In genomic region chr16:84618428-84619102, GRCh38 we compare ENCODE assay signal across 8 cellular contexts. TPM values are rescaled to one million over a fixed set of nuclear protein-coding genes. Genes with fewer than 3 reads are reported as not detected.
DNase-seq lines count a peak whose midpoint lies in the region; ATAC-seq and TF ChIP-seq lines count a peak whose summit lies in the region.

No MANE protein-coding gene starts in this region.

- H2AFZ ChIP-seq in neural progenitor cell (replicated peaks): no peak overlapping the region

- peaks cover 42% of the 10 kb centered on the region for H4K20me1 ChIP-seq in neural progenitor cell (ENCODE audit: low read depth)

- peaks cover 43% of the 10 kb centered on the region for H3K36me3 ChIP-seq in SJSA1
- H3K36me3 ChIP-seq in neural progenitor cell: no peaks in the 10 kb centered on the region

- no peak overlapping the region for H3K9ac ChIP-seq in neural progenitor cell

- H3K36me3 Mint-ChIP-seq in activated naive CD4-positive, alpha-beta T cell treated with anti-CD3 and anti-CD28 coated beads for 36 hours (ENCODE audit: low read depth): peaks cover 28% of the 10 kb centered on the region
- H3K36me3 Mint-ChIP-seq in activated naive CD4-positive, alpha-beta T cell treated with anti-CD3 and anti-CD28 coated beads, Interleukin-2, amount 50 U/mL, for 72 hours: peaks cover 30 to 39% of the 10 kb centered on the region in 2 donors
- H3K36me3 Mint-ChIP-seq in neural progenitor cell: peaks cover 6% of the 10 kb centered on the region

- H3K9me3 ChIP-seq in SJSA1 (replicated peaks): no peaks in the 10 kb centered on the region
- H3K9me3 ChIP-seq in neural progenitor cell (ENCODE audit: low read depth): no peaks in the 10 kb centered on the region

- no peak overlapping the region for H3K27ac Mint-ChIP-seq in activated naive CD4-positive, alpha-beta T cell treated with anti-CD3 and anti-CD28 coated beads for 36 hours
- H3K27ac Mint-ChIP-seq in activated naive CD4-positive, alpha-beta T cell treated with anti-CD3 and anti-CD28 coated beads, Interleukin-2, amount 50 U/mL, for 72 hours: no peak overlapping the region
- peak overlapping the region; percentile 84 for H3K27ac Mint-ChIP-seq in neural progenitor cell

- H3K4me1 Mint-ChIP-seq in activated naive CD4-positive, alpha-beta T cell treated with anti-CD3 and anti-CD28 coated beads for 36 hours (ENCODE audit: low read depth): peaks cover 29% of the 10 kb centered on the region
- H3K4me1 Mint-ChIP-seq in neural progenitor cell: peaks cover 55% of the 10 kb centered on the region

- peaks cover 37% of the 10 kb centered on the region for H3K79me2 ChIP-seq in neural progenitor cell (ENCODE audit: low read depth)

- H3F3A ChIP-seq in neural progenitor cell (ENCODE audit: low read depth): peaks cover 27% of the 10 kb centered on the region

- peak overlapping the region; percentile 36 for H3K4me3 Mint-ChIP-seq in activated naive CD4-positive, alpha-beta T cell treated with anti-CD3 and anti-CD28 coated beads for 36 hours
- H3K4me3 Mint-ChIP-seq in neural progenitor cell: peak overlapping the region; percentile 81

- H3K4me2 ChIP-seq in neural progenitor cell: peak overlapping the region; percentile 46

- CTCF ChIA-PET in activated naive CD4-positive, alpha-beta T cell treated with anti-CD3 and anti-CD28 coated beads for 36 hours (lab: Charles Lee): interaction anchor here (9.3 kb wide), 1 partner anchor 107 kb away, joined by 141 read pairs; no protein-coding TSS in a partner anchor

- no peaks in the 10 kb centered on the region for H3K27me3 ChIP-seq in SJSA1 (replicated peaks)
- H3K27me3 ChIP-seq in neural progenitor cell: peaks cover 12% of the 10 kb centered on the region

- intact Hi-C loops in activated naive CD4-positive, alpha-beta T cell treated with anti-CD3 and anti-CD28 coated beads for 36 hours (cut with micrococcal nuclease): loop anchor here (1.0 kb wide), 3 partner anchors 24 to 107 kb away; no protein-coding TSS in a partner anchor

- DNase-seq in activated naive CD4-positive, alpha-beta T cell treated with anti-CD3 and anti-CD28 coated beads for 36 hours: no peak
- no peak for DNase-seq in activated naive CD4-positive, alpha-beta T cell treated with anti-CD3 and anti-CD28 coated beads, Interleukin-2, amount 50 U/mL, for 72 hours (ENCODE audit: low spot score in 2 of 2)
- DNase-seq in SJSA1 (ENCODE audit: low read depth in 1 of 2, low spot score in 2 of 2) (peak; percentile 98 to 99), epithelial cell of prostate (ENCODE audit: low read depth, low spot score) (peak; percentile 78), neural progenitor cell (ENCODE audit: low spot score) (peak; percentile 78), NCI-H2107 treated with DMSO at 0.1 percent for 48 hours (lab: John Stamatoyannopoulos, UW; ENCODE audit: unreplicated experiment) (no peak)

- no peak for ATAC-seq in activated naive CD4-positive, alpha-beta T cell treated with anti-CD3 and anti-CD28 coated beads, Interleukin-2, amount 50 U/mL, for 72 hours
- ATAC-seq in HG02852 (IDR thresholded peaks at IDR 0.05; ENCODE audit: unreplicated experiment): no peak
- no peak for ATAC-seq in HG03520 (IDR thresholded peaks at IDR 0.05; ENCODE audit: unreplicated experiment)

- no peak for TF ChIP-seq CTCF in neural progenitor cell (IDR thresholded peaks at IDR 0.05)

- H3K27ac ChIP-seq in SJSA1 (peak overlapping the region; percentile 68), epithelial cell of prostate (peak overlapping the region; percentile 98), neural progenitor cell (no peak overlapping the region)

- H3K4me1 ChIP-seq in SJSA1 (replicated peaks) (peaks cover 50% of the 10 kb centered on the region), neural progenitor cell (peaks cover 28% of the 10 kb centered on the region)

- H3K4me3 ChIP-seq in SJSA1: no peak overlapping the region
- peak overlapping the region; percentile 74 for H3K4me3 ChIP-seq in neural progenitor cell

- H3K27me3 Mint-ChIP-seq in activated naive CD4-positive, alpha-beta T cell treated with anti-CD3 and anti-CD28 coated beads for 36 hours (ENCODE audit: low read depth): no peaks in the 10 kb centered on the region
- peaks cover 8% of the 10 kb centered on the region for H3K27me3 Mint-ChIP-seq in neural progenitor cell (ENCODE audit: insufficient read depth, low read depth)

- H3K9me3 Mint-ChIP-seq in activated naive CD4-positive, alpha-beta T cell treated with anti-CD3 and anti-CD28 coated beads for 36 hours: no peaks in the 10 kb centered on the region
- no peaks in the 10 kb centered on the region for H3K9me3 Mint-ChIP-seq in activated naive CD4-positive, alpha-beta T cell treated with anti-CD3 and anti-CD28 coated beads, Interleukin-2, amount 50 U/mL, for 72 hours
- no peaks in the 10 kb centered on the region for H3K9me3 Mint-ChIP-seq in neural progenitor cell

RNA-seq across cellular contexts. Expression of gene COTL1, which starts 0.7 kb away (rescaled TPM):
- total RNA-seq in activated naive CD4-positive, alpha-beta T cell treated with anti-CD3 and anti-CD28 coated beads for 36 hours: 100 to 1,000 TPM; 325 to 328 TPM
- total RNA-seq in activated naive CD4-positive, alpha-beta T cell treated with anti-CD3 and anti-CD28 coated beads, Interleukin-2, amount 50 U/mL, for 72 hours: 100 to 1,000 TPM; 277 to 583 TPM
- total RNA-seq in SJSA1 (2014; rRNA removed; shearing (Covaris generic)): 455 and 520 TPM in 2 replicates
- 46.9 and 93.7 TPM in 2 replicates for total RNA-seq in neural progenitor cell (ENCODE audit: low replicate concordance)

RNA-seq across cellular contexts. Expression of gene KLHL36, which starts 29.7 kb away (rescaled TPM):
- 10 to 100 TPM; 45.7 to 50.3 TPM for total RNA-seq in activated naive CD4-positive, alpha-beta T cell treated with anti-CD3 and anti-CD28 coated beads for 36 hours
- total RNA-seq in activated naive CD4-positive, alpha-beta T cell treated with anti-CD3 and anti-CD28 coated beads, Interleukin-2, amount 50 U/mL, for 72 hours: 10 to 100 TPM; 50.5 to 60.5 TPM
- total RNA-seq in SJSA1 (2014; rRNA removed; shearing (Covaris generic)): 33.3 and 45.8 TPM in 2 replicates
- total RNA-seq in neural progenitor cell (ENCODE audit: low replicate concordance): 15.9 and 25.3 TPM in 2 replicates

Comparison
In these comparisons a context has a peak if more than half of its experiments do, and no peak if none do; other contexts are left out.
1. DNase-seq: peak in SJSA1 (2 of 2), epithelial cell of prostate (single experiment) and neural progenitor cell (single experiment); none in activated naive CD4-positive, alpha-beta T cell treated with anti-CD3 and anti-CD28 coated beads for 36 hours (single experiment), activated naive CD4-positive, alpha-beta T cell treated with anti-CD3 and anti-CD28 coated beads, Interleukin-2, amount 50 U/mL, for 72 hours (0 of 2) and NCI-H2107 treated with DMSO at 0.1 percent for 48 hours (single experiment).